In genomic region chr3:183464480-183464879, GRCh38 we compare ENCODE assay signal across 1 cellular context.
TF ChIP-seq lines count a peak whose summit lies in the region.

No MANE protein-coding gene starts in this region.

TF ChIP-seq in HepG2, 621 proteins besides CTCF, POLR2A, EP300 and RAD21 (continued from another document and continues in another):
- TF ChIP-seq REPIN1 (CRISPR knock-in tag; IDR thresholded peaks at IDR 0.05; ENCODE audit: borderline replicate concordance, low read depth) (peak; percentile 85; the same call in 1 of the 2 replicates), ZNF792 (CRISPR knock-in tag; IDR thresholded peaks at IDR 0.05) (no peak), ZBTB4 (CRISPR knock-in tag; IDR thresholded peaks at IDR 0.05; ENCODE audit: borderline replicate concordance) (no peak), ZNF605 (CRISPR knock-in tag; IDR thresholded peaks at IDR 0.05) (no peak), ZSCAN29 (CRISPR knock-in tag; conservative IDR thresholded peaks at IDR 0.05) (no peak), ARNT2 (CRISPR knock-in tag; IDR thresholded peaks at IDR 0.05; ENCODE audit: low read depth) (no peak), PITX1 (CRISPR knock-in tag; IDR thresholded peaks at IDR 0.05) (peak; percentile 93), ATF6 (CRISPR knock-in tag; conservative IDR thresholded peaks at IDR 0.05) (no peak), SCMH1 (CRISPR knock-in tag; IDR thresholded peaks at IDR 0.05; ENCODE audit: borderline replicate concordance) (no peak), TAF15 (IDR thresholded peaks at IDR 0.05; ENCODE audit: low read depth, low read length, poor library complexity, severe bottlenecking) (no peak), MTF2 (CRISPR knock-in tag; IDR thresholded peaks at IDR 0.05; ENCODE audit: borderline replicate concordance) (no peak), JDP2 (CRISPR knock-in tag; IDR thresholded peaks at IDR 0.05; ENCODE audit: borderline replicate concordance) (no peak), HOXA7 (CRISPR knock-in tag; IDR thresholded peaks at IDR 0.05) (no peak), ZKSCAN1 (IDR thresholded peaks at IDR 0.05; ENCODE audit: low read length) (no peak), RORA (CRISPR knock-in tag; IDR thresholded peaks at IDR 0.05) (no peak; the same call in 1 of the 2 replicates), ZBTB34 (CRISPR knock-in tag; IDR thresholded peaks at IDR 0.05) (peak; percentile 86; the same call in 1 of the 2 replicates), DDIT3 (CRISPR knock-in tag; IDR thresholded peaks at IDR 0.05) (no peak), FOXJ3 (CRISPR knock-in tag; IDR thresholded peaks at IDR 0.05; ENCODE audit: borderline replicate concordance) (peak; percentile 98), SIX4 (CRISPR knock-in tag; IDR thresholded peaks at IDR 0.05) (peak; percentile 26; the same call in 1 of the 2 replicates), MAF1 (CRISPR knock-in tag; IDR thresholded peaks at IDR 0.05; ENCODE audit: borderline replicate concordance) (0 out of 2 replicates have a peak, but pooled peaks have one; percentile 28), ZNF34 (CRISPR knock-in tag; IDR thresholded peaks at IDR 0.05; ENCODE audit: borderline replicate concordance) (no peak), ARID5B (CRISPR knock-in tag; IDR thresholded peaks at IDR 0.05) (peak; percentile 81; the same call in 1 of the 2 replicates), DR1 (CRISPR knock-in tag; IDR thresholded peaks at IDR 0.05) (0 out of 2 replicates have a peak, but pooled peaks have one; percentile 41), HOXD1 (CRISPR knock-in tag; IDR thresholded peaks at IDR 0.05) (peak; percentile 77; the same call in 1 of the 2 replicates), ZNF292 (CRISPR knock-in tag; IDR thresholded peaks at IDR 0.05; ENCODE audit: borderline replicate concordance, low read depth) (no peak; the same call in 1 of the 2 replicates), ATRX (CRISPR knock-in tag; IDR thresholded peaks at IDR 0.05; ENCODE audit: borderline replicate concordance) (no peak), SP2 (CRISPR knock-in tag; IDR thresholded peaks at IDR 0.05) (no peak), ZNF800 (CRISPR knock-in tag; IDR thresholded peaks at IDR 0.05) (peak; percentile 50; the same call in 1 of the 2 replicates), SRF (IDR thresholded peaks at IDR 0.05; ENCODE audit: low read depth, low read length) (peak; percentile 93), ZNF768 (CRISPR knock-in tag; IDR thresholded peaks at IDR 0.05) (no peak), KLF6 (CRISPR knock-in tag; IDR thresholded peaks at IDR 0.05) (no peak), ZNF710 (CRISPR knock-in tag; IDR thresholded peaks at IDR 0.05; ENCODE audit: borderline replicate concordance) (peak; percentile 75; the same call in 1 of the 2 replicates), GATAD1 (CRISPR knock-in tag; IDR thresholded peaks at IDR 0.05) (no peak), GATAD2A (CRISPR knock-in tag; IDR thresholded peaks at IDR 0.05) (peak; percentile 88), PHF21A (CRISPR knock-in tag; IDR thresholded peaks at IDR 0.05) (peak; percentile 86), ZNF674 (CRISPR knock-in tag; IDR thresholded peaks at IDR 0.05; ENCODE audit: low read depth) (no peak), HMGA1 (CRISPR knock-in tag; conservative IDR thresholded peaks at IDR 0.05) (no peak), ZIK1 (CRISPR knock-in tag; IDR thresholded peaks at IDR 0.05; ENCODE audit: borderline replicate concordance, low read depth) (no peak), ZNF878 (CRISPR knock-in tag; IDR thresholded peaks at IDR 0.05) (no peak), HIVEP1 (CRISPR knock-in tag; IDR thresholded peaks at IDR 0.05) (no peak), PHF8 (CRISPR knock-in tag; IDR thresholded peaks at IDR 0.05) (no peak), ZNF569 (CRISPR knock-in tag; IDR thresholded peaks at IDR 0.05; ENCODE audit: borderline replicate concordance) (no peak), HNRNPUL1 (IDR thresholded peaks at IDR 0.05; ENCODE audit: low read depth, low read length) (no peak), ZNF549 (CRISPR knock-in tag; IDR thresholded peaks at IDR 0.05) (peak; percentile 82; the same call in 1 of the 2 replicates), ZNF891 (CRISPR knock-in tag; IDR thresholded peaks at IDR 0.05) (no peak), ZNF446 (CRISPR knock-in tag; IDR thresholded peaks at IDR 0.05) (no peak), ZNF256 (CRISPR knock-in tag; conservative IDR thresholded peaks at IDR 0.05) (peak; percentile 76; the same call in 1 of the 2 replicates), TRIM24 (CRISPR knock-in tag; IDR thresholded peaks at IDR 0.05) (peak; percentile 51; the same call in 1 of the 2 replicates), ZNF232 (CRISPR knock-in tag; IDR thresholded peaks at IDR 0.05; ENCODE audit: borderline replicate concordance) (peak; percentile 51; the same call in 1 of the 2 replicates), ZNF331 (CRISPR knock-in tag; IDR thresholded peaks at IDR 0.05) (peak; percentile 82; the same call in 1 of the 2 replicates), ZFP90 (CRISPR knock-in tag; IDR thresholded peaks at IDR 0.05; ENCODE audit: borderline replicate concordance) (peak; percentile 82; the same call in 1 of the 2 replicates), ZBTB39 (CRISPR knock-in tag; IDR thresholded peaks at IDR 0.05) (peak; percentile 90; the same call in 1 of the 2 replicates)
